In the genomic region with DNA sequence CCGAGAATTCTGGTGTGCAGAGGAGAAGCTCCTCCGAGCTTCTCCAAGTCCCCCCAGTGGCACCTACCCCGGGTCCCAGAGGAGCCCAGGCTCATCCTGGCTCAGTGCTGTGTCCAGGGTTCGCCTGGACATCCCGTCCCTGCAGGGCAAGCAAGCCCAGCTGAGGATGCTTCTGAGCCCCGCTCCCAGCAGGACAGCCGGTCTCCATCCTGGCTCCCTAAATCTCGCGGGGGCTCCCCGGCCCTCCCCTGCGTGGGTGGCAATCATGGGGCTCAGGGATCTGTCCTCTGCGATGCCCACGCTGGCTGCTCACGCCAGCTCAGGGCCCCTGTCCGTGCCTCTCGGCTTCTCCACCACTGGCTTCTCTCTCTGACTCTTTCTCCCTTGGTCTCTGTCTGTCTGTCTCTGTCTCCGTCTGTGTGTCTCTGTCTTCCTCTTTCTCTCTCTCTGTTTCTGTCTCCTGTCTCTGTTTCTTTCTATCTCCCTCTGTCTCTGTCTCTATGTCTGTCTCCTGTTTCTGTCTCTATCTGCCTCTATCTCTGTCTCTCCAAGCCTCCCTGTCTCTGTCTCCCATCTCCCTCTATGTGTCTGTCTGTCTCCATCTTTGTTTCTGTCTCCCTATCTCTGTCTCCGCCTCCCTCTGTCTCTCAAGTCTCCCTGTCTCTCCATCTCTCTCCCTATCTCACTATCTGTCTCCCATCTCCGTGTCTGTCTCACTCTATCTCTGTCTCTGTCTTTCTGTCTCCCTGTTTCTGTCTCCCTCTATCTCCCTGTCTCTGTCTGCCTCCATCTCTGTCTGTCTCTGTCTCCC, we compare ENCODE assay signal across 1 cellular context.
TF ChIP-seq lines count a peak whose summit lies in the region.

No MANE protein-coding gene starts in this region.

TF ChIP-seq in H1, 55 proteins besides CTCF, POLR2A, EP300 and RAD21:
- TF ChIP-seq JUN (IDR thresholded peaks at IDR 0.05; ENCODE audit: low read depth, low read length) (no peak), CEBPB (IDR thresholded peaks at IDR 0.05; ENCODE audit: low read depth, low read length) (no peak), SIX5 (IDR thresholded peaks at IDR 0.05; ENCODE audit: low read depth, low read length) (no peak), BCL11A (IDR thresholded peaks at IDR 0.05; ENCODE audit: low read depth in 2 of 2, low read length in 2 of 2) (no peak), BRCA1 (IDR thresholded peaks at IDR 0.05; ENCODE audit: low read depth, low read length) (no peak), ATF3 (IDR thresholded peaks at IDR 0.05; ENCODE audit: insufficient read depth, low read depth, low read length) (no peak), JUND (IDR thresholded peaks at IDR 0.05; ENCODE audit: low read length) (no peak), KDM5A (IDR thresholded peaks at IDR 0.05; ENCODE audit: low read length) (no peak), EZH2 (IDR thresholded peaks at IDR 0.05; ENCODE audit: low read depth, low read length, severe bottlenecking) (no peak), FOSL1 (IDR thresholded peaks at IDR 0.05; ENCODE audit: insufficient read depth, low read depth, low read length) (no peak), ZNF274 (IDR thresholded peaks at IDR 0.05; ENCODE audit: borderline replicate concordance, extremely low read depth, low read length) (no peak), POU5F1 (IDR thresholded peaks at IDR 0.05; ENCODE audit: low read depth, low read length) (no peak), EGR1 (IDR thresholded peaks at IDR 0.05; ENCODE audit: borderline replicate concordance, low read depth, low read length) (no peak), NRF1 (IDR thresholded peaks at IDR 0.05; ENCODE audit: low read depth, low read length) (no peak)
